1 cellular context compared by ENCODE assay signal in the genomic region with DNA sequence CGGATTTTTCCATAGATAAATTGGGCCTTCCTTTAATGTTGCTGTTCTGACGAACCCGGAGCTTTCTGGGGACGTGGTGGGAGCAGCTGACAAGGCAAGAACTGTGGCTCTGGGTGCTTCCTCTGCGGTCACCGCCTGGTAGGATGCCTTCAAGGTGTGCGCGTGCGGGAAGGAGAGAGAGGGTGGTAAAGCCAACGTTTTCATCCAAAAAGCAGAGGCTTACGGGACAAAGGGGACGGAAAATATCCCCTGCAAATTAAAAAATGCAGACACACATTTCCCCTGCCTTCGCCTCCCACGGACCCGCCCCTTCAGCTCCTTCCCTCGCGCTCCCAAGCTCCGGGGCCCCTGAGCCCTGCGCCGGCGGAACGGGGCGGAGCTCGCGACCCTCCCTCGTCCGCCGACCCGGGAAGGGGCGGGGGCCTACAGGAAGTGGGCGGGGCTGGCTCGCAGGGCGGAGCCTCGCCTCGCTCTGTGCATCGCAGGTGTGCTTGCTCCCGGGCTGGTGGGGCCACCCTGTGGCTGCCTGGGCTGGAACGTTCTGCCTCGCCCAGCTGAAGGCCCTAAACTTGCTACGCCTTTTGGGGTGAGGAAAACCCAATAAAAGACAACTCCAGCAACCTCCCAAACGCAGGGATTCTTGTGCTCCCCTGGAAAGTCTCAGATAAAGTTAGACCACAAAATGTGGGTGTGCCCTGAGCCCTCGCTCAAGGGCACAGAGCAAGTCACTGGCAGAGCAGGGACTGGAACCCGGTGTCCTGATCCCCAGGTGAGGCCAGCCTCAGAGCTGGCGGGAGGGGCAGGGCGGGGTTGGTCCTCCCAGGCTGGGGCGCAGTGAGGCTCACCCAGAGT.
TF ChIP-seq lines count a peak whose summit lies in the region.

No MANE protein-coding gene starts in this region.

TF ChIP-seq in WTC11, 78 proteins besides CTCF, POLR2A, EP300 and RAD21 (continued from another document and continues in another):
- TF ChIP-seq, protein P1, sequence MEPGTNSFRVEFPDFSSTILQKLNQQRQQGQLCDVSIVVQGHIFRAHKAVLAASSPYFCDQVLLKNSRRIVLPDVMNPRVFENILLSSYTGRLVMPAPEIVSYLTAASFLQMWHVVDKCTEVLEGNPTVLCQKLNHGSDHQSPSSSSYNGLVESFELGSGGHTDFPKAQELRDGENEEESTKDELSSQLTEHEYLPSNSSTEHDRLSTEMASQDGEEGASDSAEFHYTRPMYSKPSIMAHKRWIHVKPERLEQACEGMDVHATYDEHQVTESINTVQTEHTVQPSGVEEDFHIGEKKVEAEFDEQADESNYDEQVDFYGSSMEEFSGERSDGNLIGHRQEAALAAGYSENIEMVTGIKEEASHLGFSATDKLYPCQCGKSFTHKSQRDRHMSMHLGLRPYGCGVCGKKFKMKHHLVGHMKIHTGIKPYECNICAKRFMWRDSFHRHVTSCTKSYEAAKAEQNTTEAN (CRISPR knock-in tag; IDR thresholded peaks at IDR 0.05), result no peak
- TF ChIP-seq, protein P2, sequence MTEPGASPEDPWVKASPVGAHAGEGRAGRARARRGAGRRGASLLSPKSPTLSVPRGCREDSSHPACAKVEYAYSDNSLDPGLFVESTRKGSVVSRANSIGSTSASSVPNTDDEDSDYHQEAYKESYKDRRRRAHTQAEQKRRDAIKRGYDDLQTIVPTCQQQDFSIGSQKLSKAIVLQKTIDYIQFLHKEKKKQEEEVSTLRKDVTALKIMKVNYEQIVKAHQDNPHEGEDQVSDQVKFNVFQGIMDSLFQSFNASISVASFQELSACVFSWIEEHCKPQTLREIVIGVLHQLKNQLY (CRISPR knock-in tag; IDR thresholded peaks at IDR 0.05), result no peak
- TF ChIP-seq, protein P3, sequence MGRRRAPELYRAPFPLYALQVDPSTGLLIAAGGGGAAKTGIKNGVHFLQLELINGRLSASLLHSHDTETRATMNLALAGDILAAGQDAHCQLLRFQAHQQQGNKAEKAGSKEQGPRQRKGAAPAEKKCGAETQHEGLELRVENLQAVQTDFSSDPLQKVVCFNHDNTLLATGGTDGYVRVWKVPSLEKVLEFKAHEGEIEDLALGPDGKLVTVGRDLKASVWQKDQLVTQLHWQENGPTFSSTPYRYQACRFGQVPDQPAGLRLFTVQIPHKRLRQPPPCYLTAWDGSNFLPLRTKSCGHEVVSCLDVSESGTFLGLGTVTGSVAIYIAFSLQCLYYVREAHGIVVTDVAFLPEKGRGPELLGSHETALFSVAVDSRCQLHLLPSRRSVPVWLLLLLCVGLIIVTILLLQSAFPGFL (CRISPR knock-in tag; IDR thresholded peaks at IDR 0.05; ENCODE audit: borderline replicate concordance), result no peak
- TF ChIP-seq NFYB (CRISPR knock-in tag; conservative IDR thresholded peaks at IDR 0.05; ENCODE audit: low read depth), result no peak
- TF ChIP-seq FOXJ3 (CRISPR knock-in tag; IDR thresholded peaks at IDR 0.05; ENCODE audit: borderline replicate concordance), result no peak
- TF ChIP-seq HMGA2 (CRISPR knock-in tag; IDR thresholded peaks at IDR 0.05), result no peak
- no peak for TF ChIP-seq SOX15 (CRISPR knock-in tag; IDR thresholded peaks at IDR 0.05)
- TF ChIP-seq, protein P4, sequence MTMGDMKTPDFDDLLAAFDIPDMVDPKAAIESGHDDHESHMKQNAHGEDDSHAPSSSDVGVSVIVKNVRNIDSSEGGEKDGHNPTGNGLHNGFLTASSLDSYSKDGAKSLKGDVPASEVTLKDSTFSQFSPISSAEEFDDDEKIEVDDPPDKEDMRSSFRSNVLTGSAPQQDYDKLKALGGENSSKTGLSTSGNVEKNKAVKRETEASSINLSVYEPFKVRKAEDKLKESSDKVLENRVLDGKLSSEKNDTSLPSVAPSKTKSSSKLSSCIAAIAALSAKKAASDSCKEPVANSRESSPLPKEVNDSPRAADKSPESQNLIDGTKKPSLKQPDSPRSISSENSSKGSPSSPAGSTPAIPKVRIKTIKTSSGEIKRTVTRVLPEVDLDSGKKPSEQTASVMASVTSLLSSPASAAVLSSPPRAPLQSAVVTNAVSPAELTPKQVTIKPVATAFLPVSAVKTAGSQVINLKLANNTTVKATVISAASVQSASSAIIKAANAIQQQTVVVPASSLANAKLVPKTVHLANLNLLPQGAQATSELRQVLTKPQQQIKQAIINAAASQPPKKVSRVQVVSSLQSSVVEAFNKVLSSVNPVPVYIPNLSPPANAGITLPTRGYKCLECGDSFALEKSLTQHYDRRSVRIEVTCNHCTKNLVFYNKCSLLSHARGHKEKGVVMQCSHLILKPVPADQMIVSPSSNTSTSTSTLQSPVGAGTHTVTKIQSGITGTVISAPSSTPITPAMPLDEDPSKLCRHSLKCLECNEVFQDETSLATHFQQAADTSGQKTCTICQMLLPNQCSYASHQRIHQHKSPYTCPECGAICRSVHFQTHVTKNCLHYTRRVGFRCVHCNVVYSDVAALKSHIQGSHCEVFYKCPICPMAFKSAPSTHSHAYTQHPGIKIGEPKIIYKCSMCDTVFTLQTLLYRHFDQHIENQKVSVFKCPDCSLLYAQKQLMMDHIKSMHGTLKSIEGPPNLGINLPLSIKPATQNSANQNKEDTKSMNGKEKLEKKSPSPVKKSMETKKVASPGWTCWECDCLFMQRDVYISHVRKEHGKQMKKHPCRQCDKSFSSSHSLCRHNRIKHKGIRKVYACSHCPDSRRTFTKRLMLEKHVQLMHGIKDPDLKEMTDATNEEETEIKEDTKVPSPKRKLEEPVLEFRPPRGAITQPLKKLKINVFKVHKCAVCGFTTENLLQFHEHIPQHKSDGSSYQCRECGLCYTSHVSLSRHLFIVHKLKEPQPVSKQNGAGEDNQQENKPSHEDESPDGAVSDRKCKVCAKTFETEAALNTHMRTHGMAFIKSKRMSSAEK (CRISPR knock-in tag; IDR thresholded peaks at IDR 0.05; ENCODE audit: borderline replicate concordance), result no peak
- TF ChIP-seq, protein P5, sequence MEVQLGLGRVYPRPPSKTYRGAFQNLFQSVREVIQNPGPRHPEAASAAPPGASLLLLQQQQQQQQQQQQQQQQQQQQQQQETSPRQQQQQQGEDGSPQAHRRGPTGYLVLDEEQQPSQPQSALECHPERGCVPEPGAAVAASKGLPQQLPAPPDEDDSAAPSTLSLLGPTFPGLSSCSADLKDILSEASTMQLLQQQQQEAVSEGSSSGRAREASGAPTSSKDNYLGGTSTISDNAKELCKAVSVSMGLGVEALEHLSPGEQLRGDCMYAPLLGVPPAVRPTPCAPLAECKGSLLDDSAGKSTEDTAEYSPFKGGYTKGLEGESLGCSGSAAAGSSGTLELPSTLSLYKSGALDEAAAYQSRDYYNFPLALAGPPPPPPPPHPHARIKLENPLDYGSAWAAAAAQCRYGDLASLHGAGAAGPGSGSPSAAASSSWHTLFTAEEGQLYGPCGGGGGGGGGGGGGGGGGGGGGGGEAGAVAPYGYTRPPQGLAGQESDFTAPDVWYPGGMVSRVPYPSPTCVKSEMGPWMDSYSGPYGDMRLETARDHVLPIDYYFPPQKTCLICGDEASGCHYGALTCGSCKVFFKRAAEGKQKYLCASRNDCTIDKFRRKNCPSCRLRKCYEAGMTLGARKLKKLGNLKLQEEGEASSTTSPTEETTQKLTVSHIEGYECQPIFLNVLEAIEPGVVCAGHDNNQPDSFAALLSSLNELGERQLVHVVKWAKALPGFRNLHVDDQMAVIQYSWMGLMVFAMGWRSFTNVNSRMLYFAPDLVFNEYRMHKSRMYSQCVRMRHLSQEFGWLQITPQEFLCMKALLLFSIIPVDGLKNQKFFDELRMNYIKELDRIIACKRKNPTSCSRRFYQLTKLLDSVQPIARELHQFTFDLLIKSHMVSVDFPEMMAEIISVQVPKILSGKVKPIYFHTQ (CRISPR knock-in tag; IDR thresholded peaks at IDR 0.05), result no peak
- TF ChIP-seq MXD4 (CRISPR knock-in tag; IDR thresholded peaks at IDR 0.05; ENCODE audit: borderline replicate concordance), result no peak
- TF ChIP-seq, protein P6, sequence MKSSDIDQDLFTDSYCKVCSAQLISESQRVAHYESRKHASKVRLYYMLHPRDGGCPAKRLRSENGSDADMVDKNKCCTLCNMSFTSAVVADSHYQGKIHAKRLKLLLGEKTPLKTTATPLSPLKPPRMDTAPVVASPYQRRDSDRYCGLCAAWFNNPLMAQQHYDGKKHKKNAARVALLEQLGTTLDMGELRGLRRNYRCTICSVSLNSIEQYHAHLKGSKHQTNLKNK (CRISPR knock-in tag; IDR thresholded peaks at IDR 0.05), result no peak
- TF ChIP-seq, protein P7, sequence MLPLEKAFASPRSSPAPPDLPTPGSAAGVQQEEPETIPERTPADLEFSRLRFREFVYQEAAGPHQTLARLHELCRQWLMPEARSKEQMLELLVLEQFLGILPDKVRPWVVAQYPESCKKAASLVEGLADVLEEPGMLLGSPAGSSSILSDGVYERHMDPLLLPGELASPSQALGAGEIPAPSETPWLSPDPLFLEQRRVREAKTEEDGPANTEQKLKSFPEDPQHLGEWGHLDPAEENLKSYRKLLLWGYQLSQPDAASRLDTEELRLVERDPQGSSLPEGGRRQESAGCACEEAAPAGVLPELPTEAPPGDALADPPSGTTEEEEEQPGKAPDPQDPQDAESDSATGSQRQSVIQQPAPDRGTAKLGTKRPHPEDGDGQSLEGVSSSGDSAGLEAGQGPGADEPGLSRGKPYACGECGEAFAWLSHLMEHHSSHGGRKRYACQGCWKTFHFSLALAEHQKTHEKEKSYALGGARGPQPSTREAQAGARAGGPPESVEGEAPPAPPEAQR (CRISPR knock-in tag; IDR thresholded peaks at IDR 0.05), result no peak
- TF ChIP-seq, protein P8, sequence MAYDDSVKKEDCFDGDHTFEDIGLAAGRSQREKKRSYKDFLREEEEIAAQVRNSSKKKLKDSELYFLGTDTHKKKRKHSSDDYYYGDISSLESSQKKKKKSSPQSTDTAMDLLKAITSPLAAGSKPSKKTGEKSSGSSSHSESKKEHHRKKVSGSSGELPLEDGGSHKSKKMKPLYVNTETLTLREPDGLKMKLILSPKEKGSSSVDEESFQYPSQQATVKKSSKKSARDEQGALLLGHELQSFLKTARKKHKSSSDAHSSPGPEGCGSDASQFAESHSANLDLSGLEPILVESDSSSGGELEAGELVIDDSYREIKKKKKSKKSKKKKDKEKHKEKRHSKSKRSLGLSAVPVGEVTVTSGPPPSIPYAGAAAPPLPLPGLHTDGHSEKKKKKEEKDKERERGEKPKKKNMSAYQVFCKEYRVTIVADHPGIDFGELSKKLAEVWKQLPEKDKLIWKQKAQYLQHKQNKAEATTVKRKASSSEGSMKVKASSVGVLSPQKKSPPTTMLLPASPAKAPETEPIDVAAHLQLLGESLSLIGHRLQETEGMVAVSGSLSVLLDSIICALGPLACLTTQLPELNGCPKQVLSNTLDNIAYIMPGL (CRISPR knock-in tag; IDR thresholded peaks at IDR 0.05), result peak; percentile 73; the same call in 1 of the 2 replicates
- 0 out of 2 replicates have a peak, but pooled peaks have one; percentile 24 for TF ChIP-seq ZNF317 (CRISPR knock-in tag; IDR thresholded peaks at IDR 0.05; ENCODE audit: borderline replicate concordance, low read depth)
- TF ChIP-seq, protein P9, sequence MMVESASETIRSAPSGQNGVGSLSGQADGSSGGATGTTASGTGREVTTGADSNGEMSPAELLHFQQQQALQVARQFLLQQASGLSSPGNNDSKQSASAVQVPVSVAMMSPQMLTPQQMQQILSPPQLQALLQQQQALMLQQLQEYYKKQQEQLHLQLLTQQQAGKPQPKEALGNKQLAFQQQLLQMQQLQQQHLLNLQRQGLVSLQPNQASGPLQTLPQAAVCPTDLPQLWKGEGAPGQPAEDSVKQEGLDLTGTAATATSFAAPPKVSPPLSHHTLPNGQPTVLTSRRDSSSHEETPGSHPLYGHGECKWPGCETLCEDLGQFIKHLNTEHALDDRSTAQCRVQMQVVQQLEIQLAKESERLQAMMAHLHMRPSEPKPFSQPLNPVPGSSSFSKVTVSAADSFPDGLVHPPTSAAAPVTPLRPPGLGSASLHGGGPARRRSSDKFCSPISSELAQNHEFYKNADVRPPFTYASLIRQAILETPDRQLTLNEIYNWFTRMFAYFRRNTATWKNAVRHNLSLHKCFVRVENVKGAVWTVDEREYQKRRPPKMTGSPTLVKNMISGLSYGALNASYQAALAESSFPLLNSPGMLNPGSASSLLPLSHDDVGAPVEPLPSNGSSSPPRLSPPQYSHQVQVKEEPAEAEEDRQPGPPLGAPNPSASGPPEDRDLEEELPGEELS (CRISPR knock-in tag; IDR thresholded peaks at IDR 0.05), result no peak
- no peak for TF ChIP-seq PRRX2 (CRISPR knock-in tag; IDR thresholded peaks at IDR 0.05)
- TF ChIP-seq JAZF1 (CRISPR knock-in tag; IDR thresholded peaks at IDR 0.05), result no peak
- no peak; the same call in 1 of the 2 replicates for TF ChIP-seq CBFB (CRISPR knock-in tag; IDR thresholded peaks at IDR 0.05; ENCODE audit: low read depth)
- TF ChIP-seq ATF1 (CRISPR knock-in tag; IDR thresholded peaks at IDR 0.05), result no peak
- no peak for TF ChIP-seq RELA (CRISPR knock-in tag; IDR thresholded peaks at IDR 0.05; ENCODE audit: borderline replicate concordance)
- TF ChIP-seq TEAD4 (CRISPR knock-in tag; IDR thresholded peaks at IDR 0.05), result no peak
- TF ChIP-seq, protein P10, sequence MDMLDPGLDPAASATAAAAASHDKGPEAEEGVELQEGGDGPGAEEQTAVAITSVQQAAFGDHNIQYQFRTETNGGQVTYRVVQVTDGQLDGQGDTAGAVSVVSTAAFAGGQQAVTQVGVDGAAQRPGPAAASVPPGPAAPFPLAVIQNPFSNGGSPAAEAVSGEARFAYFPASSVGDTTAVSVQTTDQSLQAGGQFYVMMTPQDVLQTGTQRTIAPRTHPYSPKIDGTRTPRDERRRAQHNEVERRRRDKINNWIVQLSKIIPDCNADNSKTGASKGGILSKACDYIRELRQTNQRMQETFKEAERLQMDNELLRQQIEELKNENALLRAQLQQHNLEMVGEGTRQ (CRISPR knock-in tag; IDR thresholded peaks at IDR 0.05), result no peak
- 0 out of 2 replicates have a peak, but pooled peaks have one; percentile 61 for TF ChIP-seq ZNF138 (CRISPR knock-in tag; conservative IDR thresholded peaks at IDR 0.05)
- 0 out of 2 replicates have a peak, but pooled peaks have one; percentile 5 for TF ChIP-seq ZNF121 (CRISPR knock-in tag; IDR thresholded peaks at IDR 0.05)
- peak; percentile 43; the same call in 1 of the 2 replicates for TF ChIP-seq GABPB1 (CRISPR knock-in tag; IDR thresholded peaks at IDR 0.05)
- no peak for TF ChIP-seq ZNF263 (CRISPR knock-in tag; IDR thresholded peaks at IDR 0.05; ENCODE audit: low read depth)
- TF ChIP-seq, protein P11, sequence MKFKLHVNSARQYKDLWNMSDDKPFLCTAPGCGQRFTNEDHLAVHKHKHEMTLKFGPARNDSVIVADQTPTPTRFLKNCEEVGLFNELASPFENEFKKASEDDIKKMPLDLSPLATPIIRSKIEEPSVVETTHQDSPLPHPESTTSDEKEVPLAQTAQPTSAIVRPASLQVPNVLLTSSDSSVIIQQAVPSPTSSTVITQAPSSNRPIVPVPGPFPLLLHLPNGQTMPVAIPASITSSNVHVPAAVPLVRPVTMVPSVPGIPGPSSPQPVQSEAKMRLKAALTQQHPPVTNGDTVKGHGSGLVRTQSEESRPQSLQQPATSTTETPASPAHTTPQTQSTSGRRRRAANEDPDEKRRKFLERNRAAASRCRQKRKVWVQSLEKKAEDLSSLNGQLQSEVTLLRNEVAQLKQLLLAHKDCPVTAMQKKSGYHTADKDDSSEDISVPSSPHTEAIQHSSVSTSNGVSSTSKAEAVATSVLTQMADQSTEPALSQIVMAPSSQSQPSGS (CRISPR knock-in tag; IDR thresholded peaks at IDR 0.05; ENCODE audit: borderline replicate concordance, low read depth), result no peak
- TF ChIP-seq, protein P12, sequence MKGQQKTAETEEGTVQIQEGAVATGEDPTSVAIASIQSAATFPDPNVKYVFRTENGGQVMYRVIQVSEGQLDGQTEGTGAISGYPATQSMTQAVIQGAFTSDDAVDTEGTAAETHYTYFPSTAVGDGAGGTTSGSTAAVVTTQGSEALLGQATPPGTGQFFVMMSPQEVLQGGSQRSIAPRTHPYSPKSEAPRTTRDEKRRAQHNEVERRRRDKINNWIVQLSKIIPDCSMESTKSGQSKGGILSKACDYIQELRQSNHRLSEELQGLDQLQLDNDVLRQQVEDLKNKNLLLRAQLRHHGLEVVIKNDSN (CRISPR knock-in tag; IDR thresholded peaks at IDR 0.05), result no peak
- no peak for TF ChIP-seq JUN (CRISPR knock-in tag; IDR thresholded peaks at IDR 0.05)
- TF ChIP-seq, protein P13, sequence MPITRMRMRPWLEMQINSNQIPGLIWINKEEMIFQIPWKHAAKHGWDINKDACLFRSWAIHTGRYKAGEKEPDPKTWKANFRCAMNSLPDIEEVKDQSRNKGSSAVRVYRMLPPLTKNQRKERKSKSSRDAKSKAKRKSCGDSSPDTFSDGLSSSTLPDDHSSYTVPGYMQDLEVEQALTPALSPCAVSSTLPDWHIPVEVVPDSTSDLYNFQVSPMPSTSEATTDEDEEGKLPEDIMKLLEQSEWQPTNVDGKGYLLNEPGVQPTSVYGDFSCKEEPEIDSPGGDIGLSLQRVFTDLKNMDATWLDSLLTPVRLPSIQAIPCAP (CRISPR knock-in tag; IDR thresholded peaks at IDR 0.05), result no peak
